11 cellular contexts compared by ENCODE assay signal in the genomic region with DNA sequence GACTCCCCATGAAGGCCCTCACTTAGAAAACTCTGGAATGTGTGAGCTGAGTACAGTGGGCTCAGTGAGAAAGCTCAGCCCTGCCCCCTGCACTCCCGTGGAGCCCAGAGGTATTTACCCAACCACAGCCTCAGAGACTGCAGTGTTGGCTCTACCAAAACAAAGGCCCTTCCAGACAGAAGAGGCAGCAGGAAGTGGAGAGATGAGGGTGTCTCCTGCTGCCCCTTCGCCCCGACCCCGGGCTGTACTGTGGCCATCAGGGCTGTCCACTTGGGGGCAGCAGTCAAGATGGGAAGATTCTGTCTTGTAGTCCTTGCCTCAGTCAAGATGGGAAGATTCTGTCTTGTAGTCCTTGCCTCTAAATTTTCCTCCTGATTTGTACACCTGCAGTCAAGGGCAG.
DNase-seq lines count a peak whose midpoint lies in the region; ATAC-seq and TF ChIP-seq lines count a peak whose summit lies in the region.
"Had no signal": no experiment of that assay in that cellular context is flagged by ENCODE, and none has a peak within 500 bp of the region (broad histone marks: within the 10 kb centered on the region; RNA-seq: fewer than 3 reads in every experiment).

No MANE protein-coding gene starts in this region.

- H3K27ac ChIP-seq in HEK293 (ENCODE audit: extremely low read depth, low read depth, low read length), result no peak overlapping the region
- H3K27ac ChIP-seq in psoas muscle, result no peak overlapping the region
- H3K27ac ChIP-seq: upper lobe of left lung had no signal

- H3K4me3 ChIP-seq in HEK293 (ENCODE audit: low read depth, low read length), result no peak overlapping the region
- no peak overlapping the region for H3K4me3 ChIP-seq in WI38 (ENCODE audit: low read depth, low read length)
- no peak overlapping the region for H3K4me3 ChIP-seq in psoas muscle
- H3K4me3 ChIP-seq: upper lobe of left lung had no signal

- no peaks in the 10 kb centered on the region for H3K27me3 Mint-ChIP-seq in activated CD8-positive, alpha-beta memory T cell treated with anti-CD3 and anti-CD28 coated beads, Interleukin-2, amount 10 ng/mL, durations not matched to agents 7 days and 5 days

- H3K36me3 ChIP-seq in HEK293 (ENCODE audit: control insufficient read depth in 2 of 2, insufficient read depth in 1 of 2, low read length in 2 of 2) (no peaks in the 10 kb centered on the region), psoas muscle (ENCODE audit: insufficient read depth in 1 of 2, low read depth in 1 of 2) (no peaks in the 10 kb centered on the region)
- H3K36me3 ChIP-seq: upper lobe of left lung had no signal

- H3K36me3 Mint-ChIP-seq in activated CD8-positive, alpha-beta memory T cell treated with anti-CD3 and anti-CD28 coated beads, Interleukin-2, amount 10 ng/mL, durations not matched to agents 7 days and 5 days, result peaks cover under 1% of the 10 kb centered on the region
- H3K36me3 Mint-ChIP-seq: activated naive CD4-positive, alpha-beta T cell treated with anti-CD3 and anti-CD28 coated beads, Interleukin-2, amount 50 U/mL, for 72 hours had no signal

- H3K4me1 Mint-ChIP-seq in activated CD8-positive, alpha-beta memory T cell treated with anti-CD3 and anti-CD28 coated beads, Interleukin-2, amount 10 ng/mL, durations not matched to agents 7 days and 5 days, result peaks cover 7% of the 10 kb centered on the region

- ATAC-seq in activated CD8-positive, alpha-beta memory T cell treated with anti-CD3 and anti-CD28 coated beads, Interleukin-2, amount 10 ng/mL, durations not matched to agents 7 days and 5 days, result no peak
- no peak for ATAC-seq in psoas muscle
- ATAC-seq: activated CD8-positive, alpha-beta T cell treated with anti-CD3 and anti-CD28 coated beads, Interleukin-2, amount 10 ng/mL, durations not matched to agents 7 days and 5 days; activated naive CD4-positive, alpha-beta T cell treated with anti-CD3 and anti-CD28 coated beads, Interleukin-2, amount 50 U/mL, for 72 hours had no signal

- 5 to 27% (median 17%) methylated on average over 4 of the region's 4 CpGs for WGBS in psoas muscle, 3 donors

- H3K4me1 ChIP-seq in HEK293 (ENCODE audit: control insufficient read depth, insufficient read depth, low read length) (no peaks in the 10 kb centered on the region; the same call in 1 of the 2 replicates), psoas muscle (no peaks in the 10 kb centered on the region)
- H3K4me1 ChIP-seq: upper lobe of left lung had no signal

- H3K27me3 ChIP-seq in psoas muscle (ENCODE audit: insufficient read depth in 3 of 3, low read length in 2 of 3), result no peaks in the 10 kb centered on the region
- H3K27me3 ChIP-seq: upper lobe of left lung had no signal

- H3K9me3 Mint-ChIP-seq in activated CD8-positive, alpha-beta memory T cell treated with anti-CD3 and anti-CD28 coated beads, Interleukin-2, amount 10 ng/mL, durations not matched to agents 7 days and 5 days (ENCODE audit: low read depth), result no peaks in the 10 kb centered on the region
- H3K9me3 Mint-ChIP-seq: activated naive CD4-positive, alpha-beta T cell treated with anti-CD3 and anti-CD28 coated beads, Interleukin-2, amount 50 U/mL, for 72 hours had no signal

- intact Hi-C loops in psoas muscle (cut with DNase I), result no loop called here

- CTCF ChIA-PET in HEK293 (lab: Yijun Ruan, JAX), result interaction anchor here (1.0 to 1.1 kb wide), 2 partner anchors 161 to 259 kb away, joined by 3 to 4 read pairs; no protein-coding TSS in a partner anchor
- CTCF ChIA-PET in activated CD8-positive, alpha-beta memory T cell treated with anti-CD3 and anti-CD28 coated beads, Interleukin-2, amount 10 ng/mL, durations not matched to agents 7 days and 5 days (lab: Charles Lee), result no interaction called here

- TF ChIP-seq CTCF in HEK293 (tag by site-specific recombination; IDR thresholded peaks at IDR 0.05), result 0 out of 2 replicates have a peak, but pooled peaks have one; percentile 19
- TF ChIP-seq CTCF in WI38 (IDR thresholded peaks at IDR 0.05; ENCODE audit: low read depth, low read length), result peak; percentile 42
- no peak for TF ChIP-seq CTCF in psoas muscle (IDR thresholded peaks at IDR 0.05)

- H3K4me3 Mint-ChIP-seq in activated CD8-positive, alpha-beta memory T cell treated with anti-CD3 and anti-CD28 coated beads, Interleukin-2, amount 10 ng/mL, durations not matched to agents 7 days and 5 days, result no peak overlapping the region
- H3K4me3 Mint-ChIP-seq: activated CD8-positive, alpha-beta T cell treated with anti-CD3 and anti-CD28 coated beads, Interleukin-2, amount 10 ng/mL, durations not matched to agents 7 days and 5 days had no signal

- no peak overlapping the region for H3K27ac Mint-ChIP-seq in activated CD8-positive, alpha-beta memory T cell treated with anti-CD3 and anti-CD28 coated beads, Interleukin-2, amount 10 ng/mL, durations not matched to agents 7 days and 5 days
- H3K27ac Mint-ChIP-seq: activated CD8-positive, alpha-beta T cell treated with anti-CD3 and anti-CD28 coated beads, Interleukin-2, amount 10 ng/mL, durations not matched to agents 7 days and 5 days; activated naive CD4-positive, alpha-beta T cell treated with anti-CD3 and anti-CD28 coated beads, Interleukin-2, amount 50 U/mL, for 72 hours had no signal

- H3K9me3 ChIP-seq in HEK293 (ENCODE audit: control insufficient read depth, insufficient read depth, low read depth, low read length) (no peaks in the 10 kb centered on the region), psoas muscle (no peaks in the 10 kb centered on the region)
- H3K9me3 ChIP-seq: upper lobe of left lung had no signal

- DNase-seq in AG08396 (ENCODE audit: low spot score) (peak; percentile 28), islet precursor cell (peak; percentile 68), NCI-H2107 treated with DMSO at 0.1 percent for 48 hours (lab: John Stamatoyannopoulos, UW; ENCODE audit: unreplicated experiment) (no peak), psoas muscle (no peak)
- no peak for DNase-seq in stimulated activated CD4-positive, alpha-beta T cell treated with anti-CD3 and anti-CD28 coated beads, Interleukin-2, amount 100 ng/mL, for 48 hours
- DNase-seq in activated CD8-positive, alpha-beta memory T cell treated with anti-CD3 and anti-CD28 coated beads, Interleukin-2, amount 10 ng/mL, durations not matched to agents 7 days and 5 days, result no peak
- DNase-seq: activated CD8-positive, alpha-beta T cell treated with anti-CD3 and anti-CD28 coated beads, Interleukin-2, amount 10 ng/mL, durations not matched to agents 7 days and 5 days had no signal

- POLR2A ChIA-PET in HEK293 (lab: Yijun Ruan, JAX), result no interaction called here

TF ChIP-seq in HEK293, 187 proteins besides CTCF, POLR2A, EP300 and RAD21:
- TF ChIP-seq ZNF48 (tag by site-specific recombination; IDR thresholded peaks at IDR 0.05) (no peak), ZNF76 (tag by site-specific recombination; IDR thresholded peaks at IDR 0.05; ENCODE audit: borderline replicate concordance, low read depth) (no peak), ZFP37 (tag by site-specific recombination; IDR thresholded peaks at IDR 0.05) (no peak), BCL11B (tag by site-specific recombination; IDR thresholded peaks at IDR 0.05; ENCODE audit: low read depth) (no peak), GFI1B (tag by site-specific recombination; IDR thresholded peaks at IDR 0.05) (no peak), ZNF266 (tag by site-specific recombination; IDR thresholded peaks at IDR 0.05; ENCODE audit: low read depth) (no peak)

Comparison
In these comparisons a context has a peak if more than half of its experiments do, and no peak if none do; other contexts are left out.
1. DNase-seq: peak in AG08396 (single experiment) and islet precursor cell (single experiment); none in NCI-H2107 treated with DMSO at 0.1 percent for 48 hours (single experiment), stimulated activated CD4-positive, alpha-beta T cell treated with anti-CD3 and anti-CD28 coated beads, Interleukin-2, amount 100 ng/mL, for 48 hours (0 of 2), activated CD8-positive, alpha-beta memory T cell treated with anti-CD3 and anti-CD28 coated beads, Interleukin-2, amount 10 ng/mL, durations not matched to agents 7 days and 5 days (single experiment) and psoas muscle (0 of 2).